ENCODE assay signal across 28 cellular contexts in genomic region chr2:240469747-240470146, GRCh38. TPM values are rescaled to one million over a fixed set of nuclear protein-coding genes. Genes with fewer than 3 reads are reported as not detected.
DNase-seq lines count a peak whose midpoint lies in the region; ATAC-seq, FAIRE-seq and TF ChIP-seq lines count a peak whose summit lies in the region.
"Had no signal": no experiment of that assay in that cellular context is flagged by ENCODE, and none has a peak within 500 bp of the region (broad histone marks: within the 10 kb centered on the region; RNA-seq: fewer than 3 reads in every experiment).

No MANE protein-coding gene starts in this region.

- no peak for FAIRE-seq in bronchial epithelial cell (lab: Jason Lieb, UNC)

- no peaks in the 10 kb centered on the region for H3K79me2 ChIP-seq in OCI-LY7 (ENCODE audit: insufficient read depth, low read depth, low read length)

- no peak for ATAC-seq in activated T-cell treated with anti-CD3 and anti-CD28 coated beads, Interleukin-2, amount 50 U/mL, for 4 hours
- ATAC-seq in natural killer cell (no peak), thoracic aorta (ENCODE audit: insufficient number of reproducible peaks, low FRiP score, low read depth) (no peak), HG03457 (IDR thresholded peaks at IDR 0.05; ENCODE audit: unreplicated experiment) (no peak)
- ATAC-seq: effector memory CD8-positive, alpha-beta T cell; stimulated activated effector memory CD8-positive, alpha-beta T cell treated with anti-CD3 and anti-CD28 coated beads, Interleukin-12 subunit alpha, Interleukin-12 subunit beta, amount 100 ng/mL, for 72 hours had no signal

- H2AFZ ChIP-seq in OCI-LY7 (ENCODE audit: low read length), result no peak overlapping the region

- H3K27ac Mint-ChIP-seq in natural killer cell, result no peak overlapping the region
- H3K27ac Mint-ChIP-seq: stimulated activated effector memory CD8-positive, alpha-beta T cell treated with anti-CD3 and anti-CD28 coated beads, Interleukin-12 subunit alpha, Interleukin-12 subunit beta, amount 100 ng/mL, for 72 hours had no signal

- peaks cover 12% of the 10 kb centered on the region for H3K9me3 Mint-ChIP-seq in activated T-cell treated with anti-CD3 and anti-CD28 coated beads, Interleukin-2, amount 50 U/mL, for 4 hours
- H3K9me3 Mint-ChIP-seq in natural killer cell, result peaks cover 4 to 9% of the 10 kb centered on the region in 2 donors

- H3K27me3 ChIP-seq in bronchial epithelial cell (ENCODE audit: control insufficient read depth, insufficient read depth, low read length), result no peaks in the 10 kb centered on the region
- no peaks in the 10 kb centered on the region for H3K27me3 ChIP-seq in thoracic aorta (replicated peaks; ENCODE audit: insufficient read depth)
- H3K27me3 ChIP-seq: breast epithelium, colonic mucosa, esophagus squamous epithelium had no signal

- TF ChIP-seq CTCF in bronchial epithelial cell (IDR thresholded peaks at IDR 0.05; ENCODE audit: insufficient read depth, low read length, severe bottlenecking) (no peak), natural killer cell (IDR thresholded peaks at IDR 0.05) (no peak), thoracic aorta (IDR thresholded peaks at IDR 0.05) (no peak), OCI-LY7 (conservative IDR thresholded peaks at IDR 0.05; ENCODE audit: low read length) (no peak)

- H3K36me3 ChIP-seq in bronchial epithelial cell (ENCODE audit: control insufficient read depth, insufficient read depth, low read length) (peaks cover 12% of the 10 kb centered on the region), thoracic aorta (peaks cover 11% of the 10 kb centered on the region), OCI-LY7 (ENCODE audit: insufficient read depth, low read length) (peaks cover 2% of the 10 kb centered on the region; the same call in 1 of the 2 replicates)
- H3K36me3 ChIP-seq: breast epithelium, colonic mucosa had no signal

- H4K20me1 ChIP-seq in OCI-LY7 (ENCODE audit: insufficient read depth, low read length), result no peaks in the 10 kb centered on the region

- no peaks in the 10 kb centered on the region for H3K4me1 Mint-ChIP-seq in activated T-cell treated with anti-CD3 and anti-CD28 coated beads, Interleukin-2, amount 50 U/mL, for 4 hours (ENCODE audit: low read depth)
- H3K4me1 Mint-ChIP-seq in natural killer cell, result peaks cover 0 to 4% of the 10 kb centered on the region in 2 donors
- H3K4me1 Mint-ChIP-seq: stimulated activated effector memory CD8-positive, alpha-beta T cell treated with anti-CD3 and anti-CD28 coated beads, Interleukin-12 subunit alpha, Interleukin-12 subunit beta, amount 100 ng/mL, for 72 hours had no signal

- H3K4me1 ChIP-seq in thoracic aorta (ENCODE audit: control insufficient read depth in 1 of 2, low read depth in 2 of 2) (no peaks in the 10 kb centered on the region), OCI-LY7 (ENCODE audit: insufficient read depth, low read length, poor library complexity, severe bottlenecking) (no peaks in the 10 kb centered on the region)
- H3K4me1 ChIP-seq: breast epithelium, colonic mucosa had no signal

- no TSS peak for BruUV-seq in OCI-LY7 (replicated peaks; lab: Mats Ljungman, UMichigan)

- POLR2A ChIA-PET in OCI-LY7 (lab: Charles Lee), result no interaction called here

- no peak overlapping the region for H3K27ac ChIP-seq in thoracic aorta
- no peak overlapping the region for H3K27ac ChIP-seq in OCI-LY7 (ENCODE audit: low read depth, low read length, poor library complexity, severe bottlenecking)
- H3K27ac ChIP-seq: breast epithelium, colonic mucosa, esophagus squamous epithelium, SK-N-MC, VCaP had no signal

- H3K27me3 Mint-ChIP-seq in activated T-cell treated with anti-CD3 and anti-CD28 coated beads, Interleukin-2, amount 50 U/mL, for 4 hours (ENCODE audit: low read depth), result no peaks in the 10 kb centered on the region
- H3K27me3 Mint-ChIP-seq in natural killer cell (ENCODE audit: low read depth in 2 of 2), result no peaks in the 10 kb centered on the region
- H3K27me3 Mint-ChIP-seq: effector memory CD8-positive, alpha-beta T cell had no signal

- no peak overlapping the region for H3K4me3 Mint-ChIP-seq in activated T-cell treated with anti-CD3 and anti-CD28 coated beads, Interleukin-2, amount 50 U/mL, for 4 hours
- H3K4me3 Mint-ChIP-seq in natural killer cell, result no peak overlapping the region
- H3K4me3 Mint-ChIP-seq: effector memory CD8-positive, alpha-beta T cell; stimulated activated effector memory CD8-positive, alpha-beta T cell treated with anti-CD3 and anti-CD28 coated beads, Interleukin-12 subunit alpha, Interleukin-12 subunit beta, amount 100 ng/mL, for 72 hours had no signal

- H3K9me3 ChIP-seq in thoracic aorta, result peaks cover 4% of the 10 kb centered on the region
- H3K9me3 ChIP-seq in OCI-LY7 (ENCODE audit: low read length), result peaks cover 3% of the 10 kb centered on the region; the same call in 1 of the 2 replicates
- H3K9me3 ChIP-seq: colonic mucosa had no signal

- CTCF ChIA-PET in OCI-LY7 (lab: Charles Lee; ENCODE audit: unreplicated experiment), result no interaction called here

- H3K4me2 ChIP-seq in OCI-LY7 (ENCODE audit: low read length), result no peak overlapping the region
- H3K4me2 ChIP-seq: smooth muscle cell had no signal

- H3K36me3 Mint-ChIP-seq in activated T-cell treated with anti-CD3 and anti-CD28 coated beads, Interleukin-2, amount 50 U/mL, for 4 hours (ENCODE audit: insufficient read depth), result peaks cover 7% of the 10 kb centered on the region
- H3K36me3 Mint-ChIP-seq in natural killer cell, result no peaks in the 10 kb centered on the region
- H3K36me3 Mint-ChIP-seq: stimulated activated effector memory CD8-positive, alpha-beta T cell treated with anti-CD3 and anti-CD28 coated beads, Interleukin-12 subunit alpha, Interleukin-12 subunit beta, amount 100 ng/mL, for 72 hours had no signal

- intact Hi-C loops in natural killer cell (cut with micrococcal nuclease), result no loop called here
- intact Hi-C loops in OCI-LY7 (cut with micrococcal nuclease; ENCODE audit: unreplicated experiment), result no loop called here

- H3K4me3 ChIP-seq in bronchial epithelial cell (ENCODE audit: low read depth, low read length), result no peak overlapping the region
- H3K4me3 ChIP-seq in thoracic aorta, result no peak overlapping the region
- H3K4me3 ChIP-seq in OCI-LY7 (ENCODE audit: low read depth, low read length, poor library complexity, severe bottlenecking), result no peak overlapping the region
- H3K4me3 ChIP-seq: breast epithelium, colonic mucosa, esophagus squamous epithelium, lung, SK-N-MC, smooth muscle cell had no signal

- peak; percentile 2 for DNase-seq in activated T-cell treated with anti-CD3 and anti-CD28 coated beads, Interleukin-2, amount 50 U/mL, for 4 hours
- no peak for DNase-seq in activated T-cell treated with anti-CD3 and anti-CD28 coated beads, Interleukin-2, amount 50 U/mL, for 1 hour
- DNase-seq in bronchial epithelial cell (ENCODE audit: low read depth) (peak; percentile 40), natural killer cell (peak; percentile 7), thoracic aorta (ENCODE audit: low spot score) (peak; percentile 1), OCI-LY7 (ENCODE audit: low spot score) (no peak), NCI-H1092 treated with DMSO at 0.1 percent for 48 hours (lab: John Stamatoyannopoulos, UW) (no peak)
- DNase-seq: activated naive CD4-positive, alpha-beta T cell; effector memory CD8-positive, alpha-beta T cell; esophagus squamous epithelium; GF-D8; GOT3; kidney glomerular epithelial cell; NCI-H1048; NCI-H187; NCI-H2171 treated with DMSO at 0.1 percent for 48 hours; NCI-H526 treated with DMSO at 0.1 percent for 48 hours; nucleus accumbens; stimulated activated CD4-positive, alpha-beta T cell treated with anti-CD3 and anti-CD28 coated beads, Interleukin-2, amount 100 ng/mL, for 48 hours; T-helper 2 cell had no signal

- no peaks in the 10 kb centered on the region for H3K9me2 ChIP-seq in OCI-LY7 (ENCODE audit: insufficient read depth, low read length)

RNA-seq across cellular contexts. Expression of gene GPC1, which starts 34.3 kb away (rescaled TPM):
- 1 to 10 TPM; 3.7 to 6.3 (median 5.9) TPM for total RNA-seq in activated T-cell treated with anti-CD3 and anti-CD28 coated beads, Interleukin-2, amount 50 U/mL, for 4 hours
- total RNA-seq in bronchial epithelial cell (65.8 and 103 TPM in 2 replicates), natural killer cell (1 to 10 TPM in 1 of 3 donors, under 1 TPM in 2; 0.79 to 1.4 (median 0.94) TPM), thoracic aorta (100 to 1,000 TPM in 1 of 2 donors, 10 to 100 TPM in 1; 94.2 to 162 TPM), OCI-LY7 (2022) (3.0 and 4.0 TPM in 2 replicates)
- 1.4 and 2.4 TPM in 2 replicates for total RNA-seq in OCI-LY7 (2014; rRNA removed; shearing (Covaris generic))

Comparison
In these comparisons a context has a peak if more than half of its experiments do, and no peak if none do; other contexts are left out.
1. DNase-seq: peak in activated T-cell treated with anti-CD3 and anti-CD28 coated beads, Interleukin-2, amount 50 U/mL, for 4 hours (single experiment), bronchial epithelial cell (single experiment), natural killer cell (single experiment) and thoracic aorta (single experiment); none in activated T-cell treated with anti-CD3 and anti-CD28 coated beads, Interleukin-2, amount 50 U/mL, for 1 hour (single experiment), OCI-LY7 (single experiment) and NCI-H1092 treated with DMSO at 0.1 percent for 48 hours (single experiment).